8 cellular contexts compared by ENCODE assay signal in genomic region chr6:1554241-1554880, GRCh38. TPM values are rescaled to one million over a fixed set of nuclear protein-coding genes. Genes with fewer than 3 reads are reported as not detected.
DNase-seq lines count a peak whose midpoint lies in the region; ATAC-seq and TF ChIP-seq lines count a peak whose summit lies in the region.

No MANE protein-coding gene starts in this region.

- intact Hi-C loops in activated naive CD4-positive, alpha-beta T cell treated with anti-CD3 and anti-CD28 coated beads for 36 hours (cut with micrococcal nuclease): no loop called here
- intact Hi-C loops in tibial artery (cut with DNase I; ENCODE audit: low total_unique reads): loop anchor here (1.0 kb wide), 1 partner anchor 21 kb away; no protein-coding TSS in a partner anchor

- peaks cover 16% of the 10 kb centered on the region for H3K27me3 Mint-ChIP-seq in activated naive CD4-positive, alpha-beta T cell treated with anti-CD3 and anti-CD28 coated beads for 36 hours (ENCODE audit: low read depth)
- H3K27me3 Mint-ChIP-seq in activated CD8-positive, alpha-beta T cell treated with anti-CD3 and anti-CD28 coated beads, Interleukin-2, amount 10 ng/mL, durations not matched to agents 7 days and 5 days (ENCODE audit: low read depth): peaks cover 20% of the 10 kb centered on the region

- H3K4me1 ChIP-seq in iPS-15b (ENCODE audit: control insufficient read depth, insufficient read depth, low read length) (no peaks in the 10 kb centered on the region), tibial artery (peaks cover 0 to 14% (median 8%) of the 10 kb centered on the region in 4 donors)

- TF ChIP-seq CTCF in tibial artery (IDR thresholded peaks at IDR 0.05): no peak

- H3K4me1 Mint-ChIP-seq in activated naive CD4-positive, alpha-beta T cell treated with anti-CD3 and anti-CD28 coated beads for 36 hours (ENCODE audit: low read depth): peaks cover 14% of the 10 kb centered on the region
- peaks cover 8% of the 10 kb centered on the region for H3K4me1 Mint-ChIP-seq in activated CD8-positive, alpha-beta T cell treated with anti-CD3 and anti-CD28 coated beads, Interleukin-2, amount 10 ng/mL, durations not matched to agents 7 days and 5 days (ENCODE audit: low read depth)

- peaks cover 24% of the 10 kb centered on the region for H3K27me3 ChIP-seq in iPS-15b (ENCODE audit: control insufficient read depth, insufficient read depth, low read length)
- H3K27me3 ChIP-seq in tibial artery: no peaks in the 10 kb centered on the region

- peak; percentile 22 for DNase-seq in activated naive CD4-positive, alpha-beta T cell treated with anti-CD3 and anti-CD28 coated beads for 36 hours
- DNase-seq in activated naive CD4-positive, alpha-beta T cell (lab: John Stamatoyannopoulos, UW): no peak
- no peak for DNase-seq in activated CD8-positive, alpha-beta T cell treated with anti-CD3 and anti-CD28 coated beads, Interleukin-2, amount 10 ng/mL, durations not matched to agents 7 days and 5 days
- DNase-seq in tibial artery (no peak), inferior parietal cortex (ENCODE audit: extremely low spot score) (no peak), HCEC 1CT (no peak)

- peak overlapping the region; percentile 80 to 81 for H3K27ac ChIP-seq in tibial artery

- H3K4me3 ChIP-seq in iPS-15b (ENCODE audit: low read depth, low read length): peak overlapping the region; percentile 76
- H3K4me3 ChIP-seq in tibial artery: peak overlapping the region; percentile 63 to 83

- CTCF ChIA-PET in activated naive CD4-positive, alpha-beta T cell treated with anti-CD3 and anti-CD28 coated beads for 36 hours (lab: Charles Lee): interaction anchor here (0.9 to 1.8 kb wide), 6 partner anchors 9 to 33 kb away, joined by 3 to 6 read pairs (median 4); no protein-coding TSS in a partner anchor
- CTCF ChIA-PET in activated CD8-positive, alpha-beta T cell treated with anti-CD3 and anti-CD28 coated beads, Interleukin-2, amount 10 ng/mL, durations not matched to agents 7 days and 5 days (lab: Charles Lee): interaction anchor here (1.0 to 1.6 kb wide), 5 partner anchors 9 to 31 kb away, joined by 3 to 13 read pairs (median 5); no protein-coding TSS in a partner anchor

- peaks cover 7% of the 10 kb centered on the region for H3K9me3 Mint-ChIP-seq in activated naive CD4-positive, alpha-beta T cell treated with anti-CD3 and anti-CD28 coated beads for 36 hours
- no peaks in the 10 kb centered on the region for H3K9me3 Mint-ChIP-seq in activated CD8-positive, alpha-beta T cell treated with anti-CD3 and anti-CD28 coated beads, Interleukin-2, amount 10 ng/mL, durations not matched to agents 7 days and 5 days (ENCODE audit: insufficient read depth)

- H3K36me3 ChIP-seq in iPS-15b (ENCODE audit: control insufficient read depth, insufficient read depth, low read length) (no peaks in the 10 kb centered on the region), tibial artery (no peaks in the 10 kb centered on the region)

- POLR2A ChIA-PET in activated CD8-positive, alpha-beta T cell treated with anti-CD3 and anti-CD28 coated beads, Interleukin-2, amount 10 ng/mL, durations not matched to agents 7 days and 5 days (lab: Charles Lee): interaction anchor here (1.1 kb wide), 1 partner anchor 1288 kb away, joined by 4 read pairs; the partner anchor contains the start of gene SERPINB1

- ATAC-seq in activated CD8-positive, alpha-beta T cell treated with anti-CD3 and anti-CD28 coated beads, Interleukin-2, amount 10 ng/mL, durations not matched to agents 7 days and 5 days: peak; percentile 20
- no peak for ATAC-seq in HG03457 (IDR thresholded peaks at IDR 0.05; ENCODE audit: unreplicated experiment)

- H3K4me3 Mint-ChIP-seq in activated naive CD4-positive, alpha-beta T cell treated with anti-CD3 and anti-CD28 coated beads for 36 hours: peak overlapping the region; percentile 84
- H3K4me3 Mint-ChIP-seq in activated CD8-positive, alpha-beta T cell treated with anti-CD3 and anti-CD28 coated beads, Interleukin-2, amount 10 ng/mL, durations not matched to agents 7 days and 5 days: peak overlapping the region; percentile 66

- no peaks in the 10 kb centered on the region for H3K9me3 ChIP-seq in iPS-15b (ENCODE audit: control insufficient read depth, insufficient read depth, low read length)
- no peaks in the 10 kb centered on the region for H3K9me3 ChIP-seq in tibial artery

- no peak overlapping the region for H3K9ac ChIP-seq in iPS-15b (ENCODE audit: low read depth, low read length)

- H3K27ac Mint-ChIP-seq in activated naive CD4-positive, alpha-beta T cell treated with anti-CD3 and anti-CD28 coated beads for 36 hours: peak overlapping the region; percentile 81
- H3K27ac Mint-ChIP-seq in activated CD8-positive, alpha-beta T cell treated with anti-CD3 and anti-CD28 coated beads, Interleukin-2, amount 10 ng/mL, durations not matched to agents 7 days and 5 days: peak overlapping the region; percentile 81

- peaks cover 2% of the 10 kb centered on the region for H3K36me3 Mint-ChIP-seq in activated naive CD4-positive, alpha-beta T cell treated with anti-CD3 and anti-CD28 coated beads for 36 hours (ENCODE audit: low read depth)
- no peaks in the 10 kb centered on the region for H3K36me3 Mint-ChIP-seq in activated CD8-positive, alpha-beta T cell treated with anti-CD3 and anti-CD28 coated beads, Interleukin-2, amount 10 ng/mL, durations not matched to agents 7 days and 5 days (ENCODE audit: low read depth)

RNA-seq across cellular contexts. Expression of gene FOXC1, which starts 55.4 kb away (rescaled TPM):
- total RNA-seq in activated naive CD4-positive, alpha-beta T cell treated with anti-CD3 and anti-CD28 coated beads for 36 hours: not detected
- total RNA-seq in activated CD8-positive, alpha-beta T cell treated with anti-CD3 and anti-CD28 coated beads, Interleukin-2, amount 10 ng/mL, durations not matched to agents 7 days and 5 days: not detected
